1 cellular context compared by ENCODE assay signal in the genomic region with DNA sequence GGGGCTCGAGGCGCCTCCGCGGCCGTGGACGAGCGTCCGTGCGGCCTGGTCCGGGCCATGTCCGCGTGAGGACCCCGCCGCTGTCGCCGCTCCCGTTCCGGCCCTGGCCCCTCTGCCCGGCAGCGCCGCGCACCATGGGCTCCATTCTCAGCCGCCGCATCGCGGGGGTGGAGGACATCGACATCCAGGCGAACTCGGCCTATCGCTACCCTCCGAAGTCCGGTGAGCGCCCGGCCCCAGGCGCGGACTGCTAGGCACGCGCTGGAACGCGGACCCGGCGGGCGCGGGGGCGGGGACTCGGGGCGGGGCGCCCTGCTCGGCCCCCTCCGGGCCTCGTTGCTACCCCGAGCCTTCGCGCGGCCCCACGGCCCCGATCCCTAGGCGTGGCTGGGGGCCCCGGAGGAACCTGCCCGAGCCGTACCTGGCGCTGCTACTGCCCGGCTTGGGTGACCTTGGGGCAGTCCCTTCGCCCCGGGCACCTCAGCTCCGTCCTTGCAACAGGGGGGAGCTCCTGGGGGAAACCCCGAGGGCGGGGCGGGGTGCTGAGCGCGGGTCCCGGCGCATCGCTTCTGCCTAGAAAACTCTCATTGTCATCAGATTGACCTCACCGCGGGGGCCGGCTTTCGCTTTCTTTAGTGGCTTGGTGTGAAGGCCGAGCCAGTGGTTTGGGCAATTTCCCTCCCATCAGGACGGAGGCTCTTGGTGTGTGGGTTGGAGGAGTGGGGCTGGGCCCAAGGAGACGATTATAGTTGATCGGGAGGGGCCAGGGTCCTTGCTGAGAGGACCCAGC.
TF ChIP-seq lines count a peak whose summit lies in the region.

No MANE protein-coding gene starts in this region.

TF ChIP-seq in H1, 55 proteins besides CTCF, POLR2A, EP300 and RAD21:
- TF ChIP-seq HDAC2 (IDR thresholded peaks at IDR 0.05; ENCODE audit: borderline replicate concordance in 1 of 2, low read depth in 2 of 2, low read length in 2 of 2): 0 out of 4 replicates have a peak, but pooled peaks of 1 of the 2 experiments have one; percentile 7
- TF ChIP-seq TAF1 (IDR thresholded peaks at IDR 0.05; ENCODE audit: low read depth, low read length): peak; percentile 57; the same call in 1 of the 2 replicates
- 0 out of 2 replicates have a peak, but pooled peaks have one; percentile 57 for TF ChIP-seq POLR2AphosphoS5 (IDR thresholded peaks at IDR 0.05; ENCODE audit: low read depth, low read length)
- peak; percentile 70 for TF ChIP-seq NANOG (IDR thresholded peaks at IDR 0.05; ENCODE audit: insufficient read depth, low read depth, low read length, poor library complexity, severe bottlenecking)
- TF ChIP-seq TEAD4 (IDR thresholded peaks at IDR 0.05; ENCODE audit: low read depth, low read length): no peak
- no peak for TF ChIP-seq SAP30 (IDR thresholded peaks at IDR 0.05; ENCODE audit: insufficient read depth, insufficient replicate concordance, low read length)
- TF ChIP-seq PHF8 (conservative IDR thresholded peaks at IDR 0.05; ENCODE audit: low read depth, low read length): peak; percentile 96
- TF ChIP-seq GTF2F1 (IDR thresholded peaks at IDR 0.05; ENCODE audit: borderline replicate concordance, low read depth, low read length): no peak
- TF ChIP-seq YY1 (IDR thresholded peaks at IDR 0.05; ENCODE audit: low read depth, low read length): no peak
- peak; percentile 44; the same call in 1 of the 2 replicates for TF ChIP-seq TBP (IDR thresholded peaks at IDR 0.05; ENCODE audit: low read depth, low read length)
- TF ChIP-seq RBBP5 (IDR thresholded peaks at IDR 0.05; ENCODE audit: borderline replicate concordance, low read depth, low read length): 0 out of 2 replicates have a peak, but pooled peaks have one; percentile 69
- no peak for TF ChIP-seq NRF1 (IDR thresholded peaks at IDR 0.05; ENCODE audit: low read depth, low read length)
- TF ChIP-seq KDM5A (IDR thresholded peaks at IDR 0.05; ENCODE audit: low read length): no peak
- TF ChIP-seq EZH2 (IDR thresholded peaks at IDR 0.05; ENCODE audit: low read depth, low read length, severe bottlenecking): no peak
- peak; percentile 77 for TF ChIP-seq KDM4A (IDR thresholded peaks at IDR 0.05; ENCODE audit: low read depth, low read length, severe bottlenecking)
- peak; percentile 7 for TF ChIP-seq ASH2L (IDR thresholded peaks at IDR 0.05; ENCODE audit: low read length)
- TF ChIP-seq SIN3A (conservative IDR thresholded peaks at IDR 0.05 in 1 of 2, IDR thresholded peaks at IDR 0.05 in 1 of 2; ENCODE audit: low read depth in 1 of 2, low read length in 2 of 2): 0 out of 4 replicates have a peak, but pooled peaks of 1 of the 2 experiments have one; percentile 25
- TF ChIP-seq BACH1 (IDR thresholded peaks at IDR 0.05; ENCODE audit: low read length): peak; percentile 48; the same call in 1 of the 2 replicates
- no peak for TF ChIP-seq BRCA1 (IDR thresholded peaks at IDR 0.05; ENCODE audit: low read depth, low read length)
